ENCODE assay signal across 7 cellular contexts in the genomic region with DNA sequence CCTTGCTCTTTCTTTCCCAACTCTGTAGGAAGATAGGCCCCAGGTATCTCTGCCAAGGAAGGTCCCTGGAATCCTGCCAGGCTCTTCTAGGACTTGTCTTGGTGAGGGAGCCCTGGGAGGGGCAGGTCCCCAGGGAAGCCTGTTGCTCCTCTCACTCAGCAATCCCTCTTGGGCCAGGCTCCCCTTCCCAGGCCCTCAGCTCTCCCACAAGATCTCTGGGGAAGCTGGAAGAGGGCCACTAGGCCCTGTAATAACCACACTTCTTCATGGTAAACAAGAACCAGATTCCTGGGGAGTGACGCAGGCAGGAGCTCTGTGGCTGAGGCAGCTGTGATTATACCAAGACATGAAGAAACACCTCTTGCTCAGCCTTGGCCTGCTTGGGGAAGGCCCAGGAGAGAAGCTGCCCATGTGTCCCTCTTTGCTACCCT. TPM values are rescaled to one million over a fixed set of nuclear protein-coding genes. Genes with fewer than 3 reads are reported as not detected.
DNase-seq lines count a peak whose midpoint lies in the region; ATAC-seq and TF ChIP-seq lines count a peak whose summit lies in the region.

No MANE protein-coding gene starts in this region.

- H3K4me3 ChIP-seq in astrocyte of the spinal cord (ENCODE audit: low read depth, low read length) (no peak overlapping the region), kidney epithelial cell (ENCODE audit: low read depth, low read length) (no peak overlapping the region), thymus (ENCODE audit: low read length) (no peak overlapping the region)

- TF ChIP-seq CTCF in astrocyte of the spinal cord (IDR thresholded peaks at IDR 0.05; ENCODE audit: low read depth, low read length) (no peak), kidney epithelial cell (IDR thresholded peaks at IDR 0.05; ENCODE audit: insufficient read depth, low read length, poor library complexity, severe bottlenecking) (no peak)

- WGBS in thymus, result 92% methylated on average over 1 of the region's 1 CpG

- in situ Hi-C loops in astrocyte of the spinal cord (cut with HindIII; ENCODE audit: low sequenced_read_pairs), result no loop called here

- peak overlapping the region; percentile 66 for H3K27ac ChIP-seq in thymus (ENCODE audit: low read depth)

- H3K36me3 ChIP-seq in kidney epithelial cell (ENCODE audit: control insufficient read depth, insufficient read depth, low read length), result no peaks in the 10 kb centered on the region
- no peaks in the 10 kb centered on the region for H3K36me3 ChIP-seq in thymus (ENCODE audit: control insufficient read depth, insufficient read depth)

- H3K9me3 ChIP-seq in thymus (ENCODE audit: control insufficient read depth), result no peaks in the 10 kb centered on the region

- peaks cover 5% of the 10 kb centered on the region for H3K4me1 ChIP-seq in thymus (ENCODE audit: control insufficient read depth, insufficient read depth, low read length)

- DNase-seq in HS-27A (ENCODE audit: low read depth) (peak; percentile 87), astrocyte of the spinal cord (ENCODE audit: low read depth, low spot score) (peak; percentile 99), kidney epithelial cell (ENCODE audit: low read depth) (peak; percentile 84), nucleus accumbens (lab: John Stamatoyannopoulos, UW) (no peak)

- no peaks in the 10 kb centered on the region for H3K27me3 ChIP-seq in kidney epithelial cell (ENCODE audit: control insufficient read depth, insufficient read depth, low read length)
- H3K27me3 ChIP-seq in thymus (ENCODE audit: control insufficient read depth, insufficient read depth), result no peaks in the 10 kb centered on the region

- no peak for ATAC-seq in GM21423 (IDR thresholded peaks at IDR 0.05; ENCODE audit: unreplicated experiment)
- no peak for ATAC-seq in HG02885 (IDR thresholded peaks at IDR 0.05; ENCODE audit: poor library complexity, unreplicated experiment)

RNA-seq across cellular contexts. Expression of gene MAPKAPK2, which starts 9.9 kb away (rescaled TPM):
- 64.0 and 76.3 TPM in 2 replicates for total RNA-seq in kidney epithelial cell
- 72.3 TPM for polyA plus RNA-seq in thymus

RNA-seq across cellular contexts. Expression of gene DYRK3, which starts 39.4 kb away (rescaled TPM):
- total RNA-seq in kidney epithelial cell, result 14.8 and 17.9 TPM in 2 replicates
- polyA plus RNA-seq in thymus, result 4.9 TPM

Comparison
In these comparisons a context has a peak if more than half of its experiments do, and no peak if none do; other contexts are left out.
1. DNase-seq: peak in HS-27A (single experiment), astrocyte of the spinal cord (single experiment) and kidney epithelial cell (single experiment); none in nucleus accumbens (0 of 56).